Comparison of ENCODE assay signal across 30 cellular contexts in genomic region chr5:142398719-142399034, GRCh38.
"Had no signal": no experiment of that assay in that cellular context is flagged by ENCODE, and none has a peak within 500 bp of the region (broad histone marks: within the 10 kb centered on the region; RNA-seq: fewer than 3 reads in every experiment).

No MANE protein-coding gene starts in this region.

- H3K4me1 Mint-ChIP-seq: activated CD4-positive, alpha-beta T cell treated with anti-CD3 and anti-CD28 coated beads, Interleukin-2, amount 10 ng/mL, durations not matched to agents 24 days and 14 days; activated naive CD8-positive, alpha-beta T cell treated with anti-CD3 and anti-CD28 coated beads for 36 hours had no signal

- H3K27me3 ChIP-seq: brain microvascular endothelial cell, MG63 had no signal

- H3K4me3 ChIP-seq: MG63 had no signal

- H3K27me3 Mint-ChIP-seq: activated CD8-positive, alpha-beta T cell treated with anti-CD3 and anti-CD28 coated beads for 36 hours; activated naive CD8-positive, alpha-beta T cell treated with anti-CD3 and anti-CD28 coated beads for 36 hours; activated T-helper 17 cell treated with anti-CD3 and anti-CD28 coated beads, Interleukin-2, amount 50 U/mL, for 72 hours had no signal

- H3K27ac Mint-ChIP-seq: activated CD4-positive, alpha-beta T cell treated with anti-CD3 and anti-CD28 coated beads, Interleukin-2, amount 10 ng/mL, durations not matched to agents 24 days and 14 days; activated CD8-positive, alpha-beta T cell treated with anti-CD3 and anti-CD28 coated beads for 36 hours; activated naive CD8-positive, alpha-beta T cell treated with anti-CD3 and anti-CD28 coated beads for 36 hours; activated T-cell treated with anti-CD3 and anti-CD28 coated beads, Interleukin-2, amount 50 U/mL, for 72 hours; activated T-helper 17 cell treated with anti-CD3 and anti-CD28 coated beads, Interleukin-2, amount 50 U/mL, for 72 hours had no signal

- DNase-seq: activated CD4-positive, alpha-beta T cell treated with anti-CD3 and anti-CD28 coated beads, Interleukin-2, amount 10 ng/mL, durations not matched to agents 24 days and 14 days; activated CD4-positive, alpha-beta T cell treated with anti-CD3 and anti-CD28 coated beads, Interleukin-2, amount 50 U/mL, for 4 hours; activated CD4-positive, CD25-positive, alpha-beta regulatory T cell; activated CD8-positive, alpha-beta T cell treated with anti-CD3 and anti-CD28 coated beads for 36 hours; activated effector memory CD4-positive, alpha-beta T cell treated with anti-CD3 and anti-CD28 coated beads, Interleukin-2, amount 50 U/mL, for 16 hours; activated naive CD4-positive, alpha-beta T cell; activated naive CD4-positive, alpha-beta T cell treated with anti-CD3 and anti-CD28 coated beads, Interleukin-2, amount 50 U/mL, for 16 hours; activated naive CD8-positive, alpha-beta T cell treated with anti-CD3 and anti-CD28 coated beads for 36 hours; activated T-cell treated with anti-CD3 and anti-CD28 coated beads, Interleukin-2, amount 50 U/mL, for 1 hour; activated T-cell treated with anti-CD3 and anti-CD28 coated beads, Interleukin-2, amount 50 U/mL, for 72 hours; amniotic stem cell; brain microvascular endothelial cell; Kasumi-1; KG1; MG63; NCI-H1048; NCI-H1105 treated with DMSO at 0.1 percent for 48 hours; NCI-H1436; NCI-H1694 treated with DMSO at 0.1 percent for 48 hours; NCI-H2029; NCI-H345; NCI-H524 treated with DMSO at 0.1 percent for 48 hours; SIG-M5; SW 1271; T-helper 1 cell; T-helper 2 cell; T-helper 9 cell; WERI-Rb-1 had no signal

- ATAC-seq: activated CD8-positive, alpha-beta T cell treated with anti-CD3 and anti-CD28 coated beads for 36 hours; activated T-cell treated with anti-CD3 and anti-CD28 coated beads, Interleukin-2, amount 50 U/mL, for 72 hours; activated T-helper 17 cell treated with anti-CD3 and anti-CD28 coated beads, Interleukin-2, amount 50 U/mL, for 72 hours; Panc1 had no signal

- H3K27ac ChIP-seq: brain microvascular endothelial cell, WERI-Rb-1 had no signal

- H3K36me3 ChIP-seq: brain microvascular endothelial cell, WERI-Rb-1 had no signal

- H3K4me3 Mint-ChIP-seq: activated CD4-positive, alpha-beta T cell treated with anti-CD3 and anti-CD28 coated beads, Interleukin-2, amount 10 ng/mL, durations not matched to agents 24 days and 14 days; activated CD8-positive, alpha-beta T cell treated with anti-CD3 and anti-CD28 coated beads for 36 hours; activated naive CD8-positive, alpha-beta T cell treated with anti-CD3 and anti-CD28 coated beads for 36 hours; activated T-cell treated with anti-CD3 and anti-CD28 coated beads, Interleukin-2, amount 50 U/mL, for 72 hours; activated T-helper 17 cell treated with anti-CD3 and anti-CD28 coated beads, Interleukin-2, amount 50 U/mL, for 72 hours had no signal
